In genomic region chr2:222167762-222168161, GRCh38 we compare ENCODE assay signal across 6 cellular contexts.
"Had no signal": no experiment of that assay in that cellular context is flagged by ENCODE, and none has a peak within 500 bp of the region (broad histone marks: within the 10 kb centered on the region; RNA-seq: fewer than 3 reads in every experiment).

No MANE protein-coding gene starts in this region.

- H3K27ac ChIP-seq: GM23248 had no signal

- H3K9me3 ChIP-seq: HAP-1 had no signal

- H3K4me3 ChIP-seq: GM23248, HAP-1 had no signal

- H2AFZ ChIP-seq: GM23248 had no signal

- H3K36me3 ChIP-seq: HAP-1 had no signal

- DNase-seq: GM23248, GOT3, H7, IMR-90, KBM-7 had no signal

- H3K4me1 ChIP-seq: HAP-1 had no signal

- H3K9ac ChIP-seq: GM23248 had no signal
